In genomic region chr1:70836456-70836855, GRCh38 we compare ENCODE assay signal across 27 cellular contexts.
A peak's percentile ranks its signal among the peaks of the same experiment; 100 is the strongest.
DNase-seq lines count a peak whose midpoint lies in the region; ATAC-seq, FAIRE-seq and TF ChIP-seq lines count a peak whose summit lies in the region.
"Had no signal": no experiment of that assay in that cellular context is flagged by ENCODE, and none has a peak within 500 bp of the region (broad histone marks: within the 10 kb centered on the region; RNA-seq: fewer than 3 reads in every experiment).

No MANE protein-coding gene starts in this region.

- TF ChIP-seq EP300 in SK-N-SH (IDR thresholded peaks at IDR 0.05; ENCODE audit: borderline replicate concordance in 1 of 2, low read depth in 1 of 2, low read length in 1 of 2), result peak in 1 of 2 experiments; percentile 58; a peak in 1 of 4 replicates

- CTCF ChIA-PET in SK-N-SH (lab: Yijun Ruan, JAX), result interaction anchor here (0.6 to 1.5 kb wide), 4 partner anchors 10 to 90 kb away, joined by 3 to 4 read pairs (median 3); no protein-coding TSS in a partner anchor

- no peak for FAIRE-seq in urothelium cell line (lab: Jason Lieb, UNC)
- FAIRE-seq: A549, GM12878, GM12892, GM18507, GM19239 had no signal

- H3F3A ChIP-seq in SK-N-SH (replicated peaks; ENCODE audit: insufficient read depth), result no peaks in the 10 kb centered on the region

- H3K79me2 ChIP-seq in SK-N-SH (ENCODE audit: insufficient read depth), result no peaks in the 10 kb centered on the region

- H4K20me1 ChIP-seq in SK-N-SH (ENCODE audit: insufficient read depth), result no peaks in the 10 kb centered on the region
- H4K20me1 ChIP-seq: BLaER1 treated with 17β-estradiol and CSF1 and Interleukin-3, amounts not matched to agents 10 nM and 100 nM had no signal

- ATAC-seq in GM19467 (IDR thresholded peaks at IDR 0.05; ENCODE audit: unreplicated experiment) (no peak), left lobe of liver (no peak)
- ATAC-seq: A549, GM12878 had no signal

- no peak overlapping the region for H3K4me2 ChIP-seq in SK-N-SH
- H3K4me2 ChIP-seq: A549; BLaER1 treated with 17β-estradiol and CSF1 and Interleukin-3, amounts not matched to agents 10 nM and 100 nM had no signal

- no peaks in the 10 kb centered on the region for H3K27me3 ChIP-seq in SK-N-SH (ENCODE audit: insufficient read depth)
- H3K27me3 ChIP-seq: BLaER1 treated with 17β-estradiol and CSF1 and Interleukin-3, amounts not matched to agents 10 nM and 100 nM had no signal

- H3K9me3 ChIP-seq in SK-N-SH, result no peaks in the 10 kb centered on the region
- H3K9me3 ChIP-seq: A549 had no signal

- TF ChIP-seq RAD21 in SK-N-SH (IDR thresholded peaks at IDR 0.05; ENCODE audit: low read length), result no peak

- H3K4me3 ChIP-seq in SK-N-SH (ENCODE audit: low read depth in 2 of 2, low read length in 1 of 2), result no peak overlapping the region
- H3K4me3 ChIP-seq: A549; BLaER1 treated with 17β-estradiol and CSF1 and Interleukin-3, amounts not matched to agents 10 nM and 100 nM; GM12878 had no signal

- WGBS in SK-N-SH (ENCODE audit: low lambda C conversion rate), result 32% methylated on average over 1 of the region's 1 CpG

- H3K4me1 ChIP-seq in SK-N-SH (ENCODE audit: control insufficient read depth in 1 of 2, insufficient read depth in 2 of 2, low read depth in 1 of 2, low read length in 1 of 2), result no peaks in the 10 kb centered on the region
- H3K4me1 ChIP-seq: A549; BLaER1 treated with 17β-estradiol and CSF1 and Interleukin-3, amounts not matched to agents 10 nM and 100 nM had no signal

- TF ChIP-seq CTCF in SK-N-SH (IDR thresholded peaks at IDR 0.05), result no peak

- no peaks in the 10 kb centered on the region for H3K36me3 ChIP-seq in SK-N-SH (replicated peaks in 1 of 2; ENCODE audit: control insufficient read depth in 1 of 2, insufficient read depth in 2 of 2, low read length in 1 of 2)
- H3K36me3 ChIP-seq: BLaER1 treated with 17β-estradiol and CSF1 and Interleukin-3, amounts not matched to agents 10 nM and 100 nM had no signal

- H3K9ac ChIP-seq in SK-N-SH, result no peak overlapping the region
- H3K9ac ChIP-seq: BLaER1 treated with 17β-estradiol and CSF1 and Interleukin-3, amounts not matched to agents 10 nM and 100 nM had no signal

- H3K9me2 ChIP-seq in SK-N-SH, result no peaks in the 10 kb centered on the region

- H2AFZ ChIP-seq in SK-N-SH (ENCODE audit: low read depth), result no peak overlapping the region

- DNase-seq in NCI-H1105 treated with DMSO at 0.1 percent for 48 hours (lab: John Stamatoyannopoulos, UW), result peak; percentile 26
- no peak for DNase-seq in NCI-H1105 (lab: John Stamatoyannopoulos, UW)
- peak; percentile 36 for DNase-seq in NCI-H1436 (lab: John Stamatoyannopoulos, UW)
- DNase-seq in NCI-H69 (lab: John Stamatoyannopoulos, UW), result peak; percentile 59
- peak; percentile 28 for DNase-seq in SK-N-SH
- no peak for DNase-seq in left lobe of liver (ENCODE audit: low spot score)
- DNase-seq in urothelium cell line (ENCODE audit: low spot score), result no peak
- DNase-seq: AML-193; CD4-positive, alpha-beta T cell; CD8-positive, alpha-beta memory T cell; COR-L47; DMS 273 treated with DMSO at 0.1 percent for 48 hours; DMS153; DMS53; DMS79; DND-41; EL; GDM1 had no signal

- H3K27ac ChIP-seq in SK-N-SH (ENCODE audit: low read depth in 2 of 2, low read length in 1 of 2), result no peak overlapping the region
- H3K27ac ChIP-seq: 22Rv1; A549; BLaER1 treated with 17β-estradiol and CSF1 and Interleukin-3, amounts not matched to agents 10 nM and 100 nM; C4-2B had no signal

- POLR2A ChIA-PET in SK-N-SH (lab: Yijun Ruan, JAX), result no interaction called here

TF ChIP-seq in SK-N-SH, 30 proteins besides CTCF, POLR2A, EP300 and RAD21:
- TF ChIP-seq PBX3 (IDR thresholded peaks at IDR 0.05) (no peak), GATA2 (CRISPR knock-in tag; IDR thresholded peaks at IDR 0.05) (peak; percentile 60), ELF1 (IDR thresholded peaks at IDR 0.05) (no peak)

Comparison
In these comparisons a context has a peak if more than half of its experiments do, and no peak if none do; other contexts are left out.
1. DNase-seq: peak in NCI-H1105 treated with DMSO at 0.1 percent for 48 hours (single experiment), NCI-H1436 (single experiment), NCI-H69 (single experiment) and SK-N-SH (single experiment); none in NCI-H1105 (single experiment), left lobe of liver (single experiment) and urothelium cell line (single experiment).